Comparison of ENCODE assay signal across 15 cellular contexts in the genomic region with DNA sequence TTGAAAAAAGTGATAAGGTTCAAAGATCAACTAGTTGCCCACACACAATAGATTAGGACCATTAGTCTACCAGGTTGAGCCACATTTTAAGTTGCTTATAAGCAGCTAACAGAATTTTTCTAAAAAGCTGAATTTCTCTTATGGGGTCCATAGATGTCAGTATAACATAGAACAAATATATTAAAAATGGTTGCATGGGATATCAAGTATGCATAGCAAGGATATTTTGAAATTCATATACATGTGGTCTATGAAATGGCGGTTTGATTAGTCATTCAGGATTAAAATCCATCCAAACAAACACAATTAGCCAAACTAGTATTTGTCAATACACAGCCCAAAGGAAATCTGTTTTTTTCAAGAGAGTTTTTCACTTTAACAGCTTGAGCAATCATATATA. TPM values are rescaled to one million over a fixed set of nuclear protein-coding genes. Genes with fewer than 3 reads are reported as not detected.
DNase-seq lines count a peak whose midpoint lies in the region; ATAC-seq and TF ChIP-seq lines count a peak whose summit lies in the region.
"Had no signal": no experiment of that assay in that cellular context is flagged by ENCODE, and none has a peak within 500 bp of the region (broad histone marks: within the 10 kb centered on the region; RNA-seq: fewer than 3 reads in every experiment).

No MANE protein-coding gene starts in this region.

- no peak overlapping the region for H3K4me2 ChIP-seq in Karpas-422 (ENCODE audit: low read depth, low read length, poor library complexity, severe bottlenecking)

- DNase-seq in NCI-H748 (lab: John Stamatoyannopoulos, UW; ENCODE audit: unreplicated experiment), result peak; percentile 2
- DNase-seq in NCI-H748 treated with DMSO at 0.1 percent for 48 hours (lab: John Stamatoyannopoulos, UW), result no peak
- peak; percentile 46 for DNase-seq in Karpas-422
- DNase-seq in cardiac fibroblast (ENCODE audit: low read depth in 2 of 2), result peak; percentile 0 to 14
- no peak for DNase-seq in progenitor cell of endocrine pancreas (ENCODE audit: low spot score, unreplicated experiment)
- DNase-seq in NCI-H187 (lab: John Stamatoyannopoulos, UW), result no peak
- no peak for DNase-seq in ecto neural progenitor cell (ENCODE audit: low spot score)
- DNase-seq: activated CD4-positive, alpha-beta T cell treated with anti-CD3 and anti-CD28 coated beads, Interleukin-2, amount 50 U/mL, for 1 hour; effector memory CD4-positive, alpha-beta T cell; MG63; NCI-H226; T-helper 2 cell; transverse colon had no signal

- no peak overlapping the region for H3K4me3 Mint-ChIP-seq in progenitor cell of endocrine pancreas (ENCODE audit: low read depth)

- H3K9ac ChIP-seq in Karpas-422 (ENCODE audit: low read length), result no peak overlapping the region

- no peak overlapping the region for H3K27ac Mint-ChIP-seq in progenitor cell of endocrine pancreas

- no peak for TF ChIP-seq CTCF in cardiac fibroblast (IDR thresholded peaks at IDR 0.05; ENCODE audit: low read depth, low read length)
- peak; percentile 34 for TF ChIP-seq CTCF in progenitor cell of endocrine pancreas (IDR thresholded peaks at IDR 0.05; ENCODE audit: unreplicated experiment)

- no peak for ATAC-seq in GM18517 (IDR thresholded peaks at IDR 0.05; ENCODE audit: unreplicated experiment)

- H3K4me1 Mint-ChIP-seq in progenitor cell of endocrine pancreas (ENCODE audit: low read depth), result peaks cover 34% of the 10 kb centered on the region

- no peaks in the 10 kb centered on the region for H3K4me1 ChIP-seq in Karpas-422 (ENCODE audit: low read length)
- H3K4me1 ChIP-seq: transverse colon had no signal

- H3K27ac ChIP-seq in Karpas-422 (ENCODE audit: low read length), result no peak overlapping the region
- H3K27ac ChIP-seq: HL-60, transverse colon had no signal

- H3K79me2 ChIP-seq in Karpas-422 (ENCODE audit: low read length), result no peaks in the 10 kb centered on the region

- no peaks in the 10 kb centered on the region for H3K9me3 ChIP-seq in Karpas-422 (ENCODE audit: low read length)
- H3K9me3 ChIP-seq: MG63, transverse colon had no signal

- H3K9me2 ChIP-seq in Karpas-422 (replicated peaks; ENCODE audit: insufficient read depth, low read length), result no peaks in the 10 kb centered on the region

- no peaks in the 10 kb centered on the region for H3K27me3 ChIP-seq in Karpas-422 (ENCODE audit: low read length)
- H3K27me3 ChIP-seq: MG63, transverse colon had no signal

- H3K9me3 Mint-ChIP-seq in progenitor cell of endocrine pancreas (ENCODE audit: low read depth), result peaks cover 8% of the 10 kb centered on the region

- no peaks in the 10 kb centered on the region for H3K36me3 ChIP-seq in Karpas-422 (ENCODE audit: insufficient read depth, low read length)
- H3K36me3 ChIP-seq: MG63, transverse colon had no signal

- no peaks in the 10 kb centered on the region for H3K27me3 Mint-ChIP-seq in progenitor cell of endocrine pancreas

- H3K36me3 Mint-ChIP-seq in progenitor cell of endocrine pancreas (ENCODE audit: insufficient read depth), result no peaks in the 10 kb centered on the region

- H3K4me3 ChIP-seq in Karpas-422 (ENCODE audit: low read length) (no peak overlapping the region), cardiac fibroblast (replicated peaks in 1 of 2; ENCODE audit: low read depth in 2 of 2, low read length in 2 of 2) (no peak overlapping the region)
- H3K4me3 ChIP-seq: MG63, transverse colon had no signal

- no peaks in the 10 kb centered on the region for H4K20me1 ChIP-seq in Karpas-422 (ENCODE audit: insufficient read depth, low read depth, low read length)

- no peak overlapping the region for H2AFZ ChIP-seq in Karpas-422 (ENCODE audit: low read length)

RNA-seq across cellular contexts. Expression of a gene that starts 33.5 kb away (rescaled TPM):
- total RNA-seq in Karpas-422 (2014; rRNA removed; shearing (Covaris generic); ENCODE audit: low replicate concordance), result not detected in 2 replicates
- total RNA-seq in progenitor cell of endocrine pancreas, result 444 and 494 TPM in 2 replicates

Comparison
In these comparisons a context has a peak if more than half of its experiments do, and no peak if none do; other contexts are left out.
1. DNase-seq: peak in NCI-H748 (single experiment), Karpas-422 (single experiment) and cardiac fibroblast (2 of 2); none in NCI-H748 treated with DMSO at 0.1 percent for 48 hours (single experiment), progenitor cell of endocrine pancreas (single experiment), NCI-H187 (0 of 2) and ecto neural progenitor cell (single experiment).
2. RNA of a gene that starts 33.5 kb away (total RNA-seq): 444 to 494 TPM in progenitor cell of endocrine pancreas; not detected in Karpas-422; every median in the first group is over 100 times any median in the second.